Comparison of ENCODE assay signal across 15 cellular contexts in the genomic region with DNA sequence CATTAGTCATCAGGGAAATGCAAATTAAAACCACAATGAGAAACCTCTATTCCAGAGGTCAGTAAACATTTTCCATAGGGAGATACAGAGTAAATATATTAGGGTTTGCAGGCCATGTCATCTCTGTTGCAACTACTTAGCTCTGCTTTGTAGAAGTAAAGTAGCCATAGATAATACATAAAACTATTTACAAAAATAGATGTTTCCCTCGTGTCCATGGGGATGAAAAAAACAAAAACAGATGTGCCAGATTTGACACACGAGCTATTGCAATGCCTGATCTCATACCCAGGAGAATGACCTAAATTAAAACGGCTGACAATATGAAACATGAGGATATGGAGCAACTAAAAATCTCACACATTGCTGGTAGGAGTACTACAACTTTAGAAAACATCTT. TPM values are rescaled to one million over a fixed set of nuclear protein-coding genes. Genes with fewer than 3 reads are reported as not detected.
DNase-seq lines count a peak whose midpoint lies in the region; ATAC-seq lines count a peak whose summit lies in the region.
"Had no signal": no experiment of that assay in that cellular context is flagged by ENCODE, and none has a peak within 500 bp of the region (broad histone marks: within the 10 kb centered on the region; RNA-seq: fewer than 3 reads in every experiment).

No MANE protein-coding gene starts in this region.

- peaks cover 31% of the 10 kb centered on the region for H3K36me3 Mint-ChIP-seq in activated naive CD4-positive, alpha-beta T cell treated with anti-CD3 and anti-CD28 coated beads for 36 hours (ENCODE audit: low read depth)
- H3K36me3 Mint-ChIP-seq in activated naive CD4-positive, alpha-beta T cell treated with anti-CD3 and anti-CD28 coated beads, Interleukin-2, amount 10 ng/mL, durations not matched to agents 7 days and 5 days = peaks cover 44% of the 10 kb centered on the region
- peaks cover 99% of the 10 kb centered on the region for H3K36me3 Mint-ChIP-seq in stimulated activated effector memory CD8-positive, alpha-beta T cell treated with anti-CD3 and anti-CD28 coated beads, Interleukin-12 subunit alpha, Interleukin-12 subunit beta, amount 100 ng/mL, for 72 hours
- peaks cover 40% of the 10 kb centered on the region for H3K36me3 Mint-ChIP-seq in activated CD4-positive, alpha-beta T cell treated with anti-CD3 and anti-CD28 coated beads, Interleukin-2, amount 10 ng/mL, durations not matched to agents 7 days and 5 days (ENCODE audit: low read depth)

- H3K4me1 Mint-ChIP-seq in activated naive CD4-positive, alpha-beta T cell treated with anti-CD3 and anti-CD28 coated beads for 36 hours (ENCODE audit: low read depth) = peaks cover 6% of the 10 kb centered on the region
- H3K4me1 Mint-ChIP-seq in activated naive CD4-positive, alpha-beta T cell treated with anti-CD3 and anti-CD28 coated beads, Interleukin-2, amount 10 ng/mL, durations not matched to agents 7 days and 5 days = no peaks in the 10 kb centered on the region
- peaks cover 13% of the 10 kb centered on the region for H3K4me1 Mint-ChIP-seq in stimulated activated effector memory CD8-positive, alpha-beta T cell treated with anti-CD3 and anti-CD28 coated beads, Interleukin-12 subunit alpha, Interleukin-12 subunit beta, amount 100 ng/mL, for 72 hours
- H3K4me1 Mint-ChIP-seq in activated CD4-positive, alpha-beta T cell treated with anti-CD3 and anti-CD28 coated beads, Interleukin-2, amount 10 ng/mL, durations not matched to agents 7 days and 5 days = peaks cover 5% of the 10 kb centered on the region

- H3K27me3 Mint-ChIP-seq in activated naive CD4-positive, alpha-beta T cell treated with anti-CD3 and anti-CD28 coated beads for 36 hours (ENCODE audit: low read depth) = no peaks in the 10 kb centered on the region
- H3K27me3 Mint-ChIP-seq in activated naive CD4-positive, alpha-beta T cell treated with anti-CD3 and anti-CD28 coated beads, Interleukin-2, amount 10 ng/mL, durations not matched to agents 7 days and 5 days = no peaks in the 10 kb centered on the region
- H3K27me3 Mint-ChIP-seq in activated CD4-positive, alpha-beta T cell treated with anti-CD3 and anti-CD28 coated beads, Interleukin-2, amount 10 ng/mL, durations not matched to agents 7 days and 5 days = no peaks in the 10 kb centered on the region

- ATAC-seq in stimulated activated effector memory CD8-positive, alpha-beta T cell treated with anti-CD3 and anti-CD28 coated beads, Interleukin-12 subunit alpha, Interleukin-12 subunit beta, amount 100 ng/mL, for 72 hours = no peak
- ATAC-seq: A549, left colon had no signal

- POLR2A ChIA-PET in activated CD4-positive, alpha-beta T cell treated with anti-CD3 and anti-CD28 coated beads, Interleukin-2, amount 10 ng/mL, durations not matched to agents 7 days and 5 days (lab: Charles Lee) = no interaction called here

- H3K27ac Mint-ChIP-seq in activated naive CD4-positive, alpha-beta T cell treated with anti-CD3 and anti-CD28 coated beads for 36 hours = peak overlapping the region; percentile 6
- no peak overlapping the region for H3K27ac Mint-ChIP-seq in activated naive CD4-positive, alpha-beta T cell treated with anti-CD3 and anti-CD28 coated beads, Interleukin-2, amount 10 ng/mL, durations not matched to agents 7 days and 5 days
- H3K27ac Mint-ChIP-seq in stimulated activated effector memory CD8-positive, alpha-beta T cell treated with anti-CD3 and anti-CD28 coated beads, Interleukin-12 subunit alpha, Interleukin-12 subunit beta, amount 100 ng/mL, for 72 hours = peak overlapping the region; percentile 49
- no peak overlapping the region for H3K27ac Mint-ChIP-seq in activated CD4-positive, alpha-beta T cell treated with anti-CD3 and anti-CD28 coated beads, Interleukin-2, amount 10 ng/mL, durations not matched to agents 7 days and 5 days

- no peak overlapping the region for H3K4me3 Mint-ChIP-seq in activated naive CD4-positive, alpha-beta T cell treated with anti-CD3 and anti-CD28 coated beads for 36 hours
- H3K4me3 Mint-ChIP-seq in activated naive CD4-positive, alpha-beta T cell treated with anti-CD3 and anti-CD28 coated beads, Interleukin-2, amount 10 ng/mL, durations not matched to agents 7 days and 5 days = no peak overlapping the region
- no peak overlapping the region for H3K4me3 Mint-ChIP-seq in stimulated activated effector memory CD8-positive, alpha-beta T cell treated with anti-CD3 and anti-CD28 coated beads, Interleukin-12 subunit alpha, Interleukin-12 subunit beta, amount 100 ng/mL, for 72 hours
- no peak overlapping the region for H3K4me3 Mint-ChIP-seq in activated CD4-positive, alpha-beta T cell treated with anti-CD3 and anti-CD28 coated beads, Interleukin-2, amount 10 ng/mL, durations not matched to agents 7 days and 5 days

- H3K9me3 Mint-ChIP-seq in activated naive CD4-positive, alpha-beta T cell treated with anti-CD3 and anti-CD28 coated beads for 36 hours = no peaks in the 10 kb centered on the region
- no peaks in the 10 kb centered on the region for H3K9me3 Mint-ChIP-seq in activated naive CD4-positive, alpha-beta T cell treated with anti-CD3 and anti-CD28 coated beads, Interleukin-2, amount 10 ng/mL, durations not matched to agents 7 days and 5 days
- no peaks in the 10 kb centered on the region for H3K9me3 Mint-ChIP-seq in stimulated activated effector memory CD8-positive, alpha-beta T cell treated with anti-CD3 and anti-CD28 coated beads, Interleukin-12 subunit alpha, Interleukin-12 subunit beta, amount 100 ng/mL, for 72 hours
- peaks cover 4% of the 10 kb centered on the region for H3K9me3 Mint-ChIP-seq in activated CD4-positive, alpha-beta T cell treated with anti-CD3 and anti-CD28 coated beads, Interleukin-2, amount 10 ng/mL, durations not matched to agents 7 days and 5 days

- no peak for DNase-seq in activated naive CD4-positive, alpha-beta T cell treated with anti-CD3 and anti-CD28 coated beads for 36 hours
- no peak for DNase-seq in activated naive CD4-positive, alpha-beta T cell treated with anti-CD3 and anti-CD28 coated beads, Interleukin-2, amount 10 ng/mL, durations not matched to agents 7 days and 5 days
- DNase-seq in RPMI7951 (ENCODE audit: low read depth) (peak; percentile 28), fibroblast of peridontal ligament (ENCODE audit: extremely low read depth) (peak; percentile 86), NCI-H510A treated with DMSO at 0.1 percent for 48 hours (lab: John Stamatoyannopoulos, UW) (no peak), SK-N-DZ (ENCODE audit: low spot score) (no peak)
- no peak for DNase-seq in stimulated activated effector memory CD8-positive, alpha-beta T cell treated with anti-CD3 and anti-CD28 coated beads, Interleukin-12 subunit alpha, Interleukin-12 subunit beta, amount 100 ng/mL, for 72 hours (ENCODE audit: low spot score in 2 of 2)
- no peak for DNase-seq in activated CD4-positive, alpha-beta T cell treated with anti-CD3 and anti-CD28 coated beads, Interleukin-2, amount 10 ng/mL, durations not matched to agents 7 days and 5 days
- DNase-seq: aorta; Calu3; left colon; NK-92 treated with Interleukin-12 subunit alpha and Interleukin-12 subunit beta, amount 100 ng/mL, for 24 hours; SIG-M5; substantia nigra had no signal

- CTCF ChIA-PET in activated naive CD4-positive, alpha-beta T cell treated with anti-CD3 and anti-CD28 coated beads for 36 hours (lab: Charles Lee) = interaction anchor here (0.6 to 0.9 kb wide), 4 partner anchors 10 to 485 kb away, joined by 3 to 6 read pairs (median 4); no protein-coding TSS in a partner anchor
- CTCF ChIA-PET in activated naive CD4-positive, alpha-beta T cell treated with anti-CD3 and anti-CD28 coated beads, Interleukin-2, amount 10 ng/mL, durations not matched to agents 7 days and 5 days (lab: Charles Lee) = interaction anchor here (0.5 to 1.7 kb wide), 2 partner anchors 50 to 1397 kb away, joined by 3 read pairs; no protein-coding TSS in a partner anchor
- CTCF ChIA-PET in activated CD4-positive, alpha-beta T cell treated with anti-CD3 and anti-CD28 coated beads, Interleukin-2, amount 10 ng/mL, durations not matched to agents 7 days and 5 days (lab: Charles Lee) = no interaction called here

- intact Hi-C loops in activated naive CD4-positive, alpha-beta T cell treated with anti-CD3 and anti-CD28 coated beads for 36 hours (cut with micrococcal nuclease) = no loop called here

RNA-seq across cellular contexts. Expression of a gene that starts 17.3 kb away (rescaled TPM):
- total RNA-seq in activated naive CD4-positive, alpha-beta T cell treated with anti-CD3 and anti-CD28 coated beads for 36 hours = 10 to 100 TPM; 18.5 to 21.2 TPM
- 20.6 and 23.1 TPM in 2 replicates for total RNA-seq in RPMI7951 (2014; rRNA removed; shearing (Covaris generic))
- 14.8 and 21.2 TPM in 2 replicates for polyA plus RNA-seq in SK-N-DZ (2014; cell fraction: cytosol; rRNA removed)
- polyA plus RNA-seq in SK-N-DZ (2014; cell fraction: nucleus; rRNA removed) = 28.8 and 38.9 TPM in 2 replicates
- 10 to 100 TPM; 25.7 to 27.4 TPM for total RNA-seq in activated CD4-positive, alpha-beta T cell treated with anti-CD3 and anti-CD28 coated beads, Interleukin-2, amount 10 ng/mL, durations not matched to agents 7 days and 5 days

RNA-seq across cellular contexts. Expression of a gene that starts 43.7 kb away (rescaled TPM):
- 10 to 100 TPM; 14.1 to 14.6 TPM for total RNA-seq in activated naive CD4-positive, alpha-beta T cell treated with anti-CD3 and anti-CD28 coated beads for 36 hours
- total RNA-seq in RPMI7951 (2014; rRNA removed; shearing (Covaris generic)) = 26.1 and 32.3 TPM in 2 replicates
- 14.8 and 15.7 TPM in 2 replicates for polyA plus RNA-seq in SK-N-DZ (2014; cell fraction: cytosol; rRNA removed)
- 8.6 and 10.6 TPM in 2 replicates for polyA plus RNA-seq in SK-N-DZ (2014; cell fraction: nucleus; rRNA removed)
- total RNA-seq in activated CD4-positive, alpha-beta T cell treated with anti-CD3 and anti-CD28 coated beads, Interleukin-2, amount 10 ng/mL, durations not matched to agents 7 days and 5 days = 10 to 100 TPM; 10.8 to 11.5 TPM

RNA-seq across cellular contexts. Expression of a gene that starts 49.1 kb away (rescaled TPM):
- total RNA-seq in activated naive CD4-positive, alpha-beta T cell treated with anti-CD3 and anti-CD28 coated beads for 36 hours = 10 to 100 TPM; 36.1 to 36.7 TPM
- total RNA-seq in RPMI7951 (2014; rRNA removed; shearing (Covaris generic)) = 42.7 and 61.0 TPM in 2 replicates
- polyA plus RNA-seq in SK-N-DZ (2014; cell fraction: cytosol; rRNA removed) = 28.3 and 29.2 TPM in 2 replicates
- polyA plus RNA-seq in SK-N-DZ (2014; cell fraction: nucleus; rRNA removed) = 33.3 and 36.1 TPM in 2 replicates
- 10 to 100 TPM; 36.0 to 39.9 TPM for total RNA-seq in activated CD4-positive, alpha-beta T cell treated with anti-CD3 and anti-CD28 coated beads, Interleukin-2, amount 10 ng/mL, durations not matched to agents 7 days and 5 days

Comparison
In these comparisons a context has a peak if more than half of its experiments do, and no peak if none do; other contexts are left out.
1. H3K27ac Mint-ChIP-seq: peak in activated naive CD4-positive, alpha-beta T cell treated with anti-CD3 and anti-CD28 coated beads for 36 hours (single experiment) and stimulated activated effector memory CD8-positive, alpha-beta T cell treated with anti-CD3 and anti-CD28 coated beads, Interleukin-12 subunit alpha, Interleukin-12 subunit beta, amount 100 ng/mL, for 72 hours (single experiment); none in activated naive CD4-positive, alpha-beta T cell treated with anti-CD3 and anti-CD28 coated beads, Interleukin-2, amount 10 ng/mL, durations not matched to agents 7 days and 5 days (single experiment) and activated CD4-positive, alpha-beta T cell treated with anti-CD3 and anti-CD28 coated beads, Interleukin-2, amount 10 ng/mL, durations not matched to agents 7 days and 5 days (single experiment).
2. DNase-seq: peak in RPMI7951 (single experiment) and fibroblast of peridontal ligament (single experiment); none in activated naive CD4-positive, alpha-beta T cell treated with anti-CD3 and anti-CD28 coated beads for 36 hours (single experiment), activated naive CD4-positive, alpha-beta T cell treated with anti-CD3 and anti-CD28 coated beads, Interleukin-2, amount 10 ng/mL, durations not matched to agents 7 days and 5 days (single experiment), stimulated activated effector memory CD8-positive, alpha-beta T cell treated with anti-CD3 and anti-CD28 coated beads, Interleukin-12 subunit alpha, Interleukin-12 subunit beta, amount 100 ng/mL, for 72 hours (0 of 2), NCI-H510A treated with DMSO at 0.1 percent for 48 hours (single experiment), SK-N-DZ (single experiment) and activated CD4-positive, alpha-beta T cell treated with anti-CD3 and anti-CD28 coated beads, Interleukin-2, amount 10 ng/mL, durations not matched to agents 7 days and 5 days (single experiment).